9 cellular contexts compared by ENCODE assay signal in genomic region chr7:101880536-101881443, GRCh38.
DNase-seq lines count a peak whose midpoint lies in the region; FAIRE-seq and TF ChIP-seq lines count a peak whose summit lies in the region.
"Had no signal": no experiment of that assay in that cellular context is flagged by ENCODE, and none has a peak within 500 bp of the region (broad histone marks: within the 10 kb centered on the region; RNA-seq: fewer than 3 reads in every experiment).

No MANE protein-coding gene starts in this region.

- no peaks in the 10 kb centered on the region for H3K9me3 Mint-ChIP-seq in endodermal cell
- H3K9me3 Mint-ChIP-seq in osteocyte (ENCODE audit: unreplicated experiment) = no peaks in the 10 kb centered on the region
- no peaks in the 10 kb centered on the region for H3K9me3 Mint-ChIP-seq in endothelial cell (ENCODE audit: unreplicated experiment)

- no peaks in the 10 kb centered on the region for H3K27me3 Mint-ChIP-seq in endodermal cell (ENCODE audit: insufficient read depth)
- H3K27me3 Mint-ChIP-seq in osteocyte (ENCODE audit: unreplicated experiment) = no peaks in the 10 kb centered on the region
- peaks cover 2% of the 10 kb centered on the region for H3K27me3 Mint-ChIP-seq in endothelial cell (ENCODE audit: unreplicated experiment)

- H3K36me3 ChIP-seq in endodermal cell (ENCODE audit: control insufficient read depth, insufficient read depth, low read length) = no peaks in the 10 kb centered on the region

- 92 to 96% methylated on average over 10 of the region's 10 CpGs for WGBS in endodermal cell (ENCODE audit: insufficient coverage in 1 of 2, insufficient read length in 1 of 2), 2 experiments

- H3K4me3 Mint-ChIP-seq in endodermal cell (no peak overlapping the region), osteocyte (ENCODE audit: unreplicated experiment) (no peak overlapping the region), endothelial cell (ENCODE audit: unreplicated experiment) (no peak overlapping the region)

- H3K27ac Mint-ChIP-seq in endodermal cell = peak overlapping the region; percentile 84
- H3K27ac Mint-ChIP-seq in osteocyte (ENCODE audit: unreplicated experiment) = peak overlapping the region; percentile 70
- no peak overlapping the region for H3K27ac Mint-ChIP-seq in endothelial cell (ENCODE audit: unreplicated experiment)

- DNase-seq in COR-L47 (lab: John Stamatoyannopoulos, UW) (peak; percentile 21), NCI-H226 (peak; percentile 82), endodermal cell (no peak), osteocyte (ENCODE audit: extremely low spot score, unreplicated experiment) (no peak), NCI-H2227 (lab: John Stamatoyannopoulos, UW; ENCODE audit: unreplicated experiment) (no peak), GM19239 (ENCODE audit: insufficient read length, low spot score) (no peak), endothelial cell (ENCODE audit: low spot score) (no peak)
- no peak for DNase-seq in stimulated activated CD4-positive, alpha-beta T cell treated with anti-CD3 and anti-CD28 coated beads, Interleukin-4, amount 100 ng/mL, for 4 hours
- DNase-seq: NCI-H2081 treated with DMSO at 0.1 percent for 48 hours had no signal

- no peaks in the 10 kb centered on the region for H3K27me3 ChIP-seq in endodermal cell (ENCODE audit: control insufficient read depth, insufficient read depth, low read length, poor library complexity, severe bottlenecking)

- H3K9me3 ChIP-seq in endodermal cell (ENCODE audit: control insufficient read depth, low read length) = no peaks in the 10 kb centered on the region

- TF ChIP-seq CTCF in endodermal cell (conservative IDR thresholded peaks at IDR 0.05) = no peak
- TF ChIP-seq CTCF in osteocyte (IDR thresholded peaks at IDR 0.05) = no peak
- no peak for TF ChIP-seq CTCF in endothelial cell (IDR thresholded peaks at IDR 0.05; ENCODE audit: unreplicated experiment)

- no peak overlapping the region for H3K9ac ChIP-seq in endodermal cell (ENCODE audit: extremely low read depth, low read length, poor library complexity, severe bottlenecking)

- H3K4me1 Mint-ChIP-seq in endodermal cell = peaks cover 52% of the 10 kb centered on the region
- H3K4me1 Mint-ChIP-seq in osteocyte (ENCODE audit: unreplicated experiment) = peaks cover 44% of the 10 kb centered on the region
- H3K4me1 Mint-ChIP-seq in endothelial cell (ENCODE audit: unreplicated experiment) = peaks cover 14% of the 10 kb centered on the region

- peaks cover 18% of the 10 kb centered on the region for H3K4me1 ChIP-seq in endodermal cell (ENCODE audit: control insufficient read depth, insufficient read depth, low read length)

- no peak for FAIRE-seq in GM19239 (lab: Jason Lieb, UNC)

- no peak overlapping the region for H3K4me3 ChIP-seq in endodermal cell (ENCODE audit: low read length)

- H3K27ac ChIP-seq in endodermal cell (ENCODE audit: low read depth, low read length) = peak overlapping the region; percentile 12

- H3K36me3 Mint-ChIP-seq in endodermal cell (ENCODE audit: low read depth) = peaks cover 6% of the 10 kb centered on the region
- H3K36me3 Mint-ChIP-seq in osteocyte (ENCODE audit: unreplicated experiment) = no peaks in the 10 kb centered on the region
- no peaks in the 10 kb centered on the region for H3K36me3 Mint-ChIP-seq in endothelial cell (ENCODE audit: low read depth, unreplicated experiment)

Comparison
In these comparisons a context has a peak if more than half of its experiments do, and no peak if none do; other contexts are left out.
1. DNase-seq: peak in COR-L47 (single experiment) and NCI-H226 (single experiment); none in endodermal cell (single experiment), osteocyte (single experiment), stimulated activated CD4-positive, alpha-beta T cell treated with anti-CD3 and anti-CD28 coated beads, Interleukin-4, amount 100 ng/mL, for 4 hours (0 of 2), NCI-H2227 (single experiment), GM19239 (single experiment) and endothelial cell (single experiment).